ENCODE assay signal across 21 cellular contexts in genomic region chr3:182067423-182067822, GRCh38.
"Had no signal": no experiment of that assay in that cellular context is flagged by ENCODE, and none has a peak within 500 bp of the region (broad histone marks: within the 10 kb centered on the region; RNA-seq: fewer than 3 reads in every experiment).

No MANE protein-coding gene starts in this region.

- H3K27me3 ChIP-seq: dorsolateral prefrontal cortex, hepatocyte, testis, tibial nerve, upper lobe of right lung, vagina had no signal

- H3K9me3 Mint-ChIP-seq: neural crest cell had no signal

- DNase-seq: cortex of kidney; dorsolateral prefrontal cortex; effector CD8-positive, alpha-beta T cell; foreskin melanocyte; head of caudate nucleus; kidney; left colon; mammary epithelial cell; natural killer cell; posterior cingulate gyrus; right cardiac atrium; stimulated activated CD4-positive, alpha-beta T cell treated with anti-CD3 and anti-CD28 coated beads, Interleukin-4, amount 100 ng/mL, for 1 hour; stimulated activated CD8-positive, alpha-beta memory T cell treated with anti-CD3 and anti-CD28 coated beads, Interleukin-4, amount 100 ng/mL, for 48 hours; stimulated activated naive CD8-positive, alpha-beta T cell treated with anti-CD3 and anti-CD28 coated beads, Interleukin-15, Interleukin-2, amounts not matched to agents 100 U/mL and 50 U/mL, for 24 hours; testis; upper lobe of right lung had no signal

- H3K4me3 ChIP-seq: dorsolateral prefrontal cortex, hepatocyte, testis, tibial nerve, upper lobe of right lung, vagina had no signal

- H3K4me3 Mint-ChIP-seq: natural killer cell; neural crest cell; stimulated activated effector memory CD8-positive, alpha-beta T cell treated with anti-CD3 and anti-CD28 coated beads, Interleukin-12 subunit alpha, Interleukin-12 subunit beta, amount 100 ng/mL, for 72 hours had no signal

- FAIRE-seq: kidney had no signal

- H2AFZ ChIP-seq: hepatocyte had no signal

- H3K4me1 Mint-ChIP-seq: natural killer cell; stimulated activated effector memory CD8-positive, alpha-beta T cell treated with anti-CD3 and anti-CD28 coated beads, Interleukin-12 subunit alpha, Interleukin-12 subunit beta, amount 100 ng/mL, for 72 hours had no signal

- ATAC-seq: left colon; natural killer cell; right cardiac atrium; stimulated activated effector memory CD8-positive, alpha-beta T cell treated with anti-CD3 and anti-CD28 coated beads, Interleukin-12 subunit alpha, Interleukin-12 subunit beta, amount 100 ng/mL, for 72 hours; stimulated activated naive CD8-positive, alpha-beta T cell treated with anti-CD3 and anti-CD28 coated beads, Interleukin-15, Interleukin-2, amounts not matched to agents 100 U/mL and 50 U/mL, for 24 hours; upper lobe of right lung had no signal

- H3K36me3 ChIP-seq: tibial nerve, upper lobe of right lung, vagina had no signal

- H3K27ac Mint-ChIP-seq: natural killer cell; stimulated activated effector memory CD8-positive, alpha-beta T cell treated with anti-CD3 and anti-CD28 coated beads, Interleukin-12 subunit alpha, Interleukin-12 subunit beta, amount 100 ng/mL, for 72 hours had no signal

- H3K4me2 ChIP-seq: hepatocyte had no signal

- H3K4me1 ChIP-seq: testis, tibial nerve, upper lobe of right lung, vagina had no signal

- H3K27ac ChIP-seq: dorsolateral prefrontal cortex, hepatocyte, testis, tibial nerve, upper lobe of right lung, vagina had no signal

- H3K36me3 Mint-ChIP-seq: natural killer cell; stimulated activated effector memory CD8-positive, alpha-beta T cell treated with anti-CD3 and anti-CD28 coated beads, Interleukin-12 subunit alpha, Interleukin-12 subunit beta, amount 100 ng/mL, for 72 hours had no signal

- H3K79me2 ChIP-seq: hepatocyte had no signal

- H3K9me3 ChIP-seq: testis, tibial nerve, upper lobe of right lung, vagina had no signal
